Comparison of ENCODE assay signal across 8 cellular contexts in the genomic region with DNA sequence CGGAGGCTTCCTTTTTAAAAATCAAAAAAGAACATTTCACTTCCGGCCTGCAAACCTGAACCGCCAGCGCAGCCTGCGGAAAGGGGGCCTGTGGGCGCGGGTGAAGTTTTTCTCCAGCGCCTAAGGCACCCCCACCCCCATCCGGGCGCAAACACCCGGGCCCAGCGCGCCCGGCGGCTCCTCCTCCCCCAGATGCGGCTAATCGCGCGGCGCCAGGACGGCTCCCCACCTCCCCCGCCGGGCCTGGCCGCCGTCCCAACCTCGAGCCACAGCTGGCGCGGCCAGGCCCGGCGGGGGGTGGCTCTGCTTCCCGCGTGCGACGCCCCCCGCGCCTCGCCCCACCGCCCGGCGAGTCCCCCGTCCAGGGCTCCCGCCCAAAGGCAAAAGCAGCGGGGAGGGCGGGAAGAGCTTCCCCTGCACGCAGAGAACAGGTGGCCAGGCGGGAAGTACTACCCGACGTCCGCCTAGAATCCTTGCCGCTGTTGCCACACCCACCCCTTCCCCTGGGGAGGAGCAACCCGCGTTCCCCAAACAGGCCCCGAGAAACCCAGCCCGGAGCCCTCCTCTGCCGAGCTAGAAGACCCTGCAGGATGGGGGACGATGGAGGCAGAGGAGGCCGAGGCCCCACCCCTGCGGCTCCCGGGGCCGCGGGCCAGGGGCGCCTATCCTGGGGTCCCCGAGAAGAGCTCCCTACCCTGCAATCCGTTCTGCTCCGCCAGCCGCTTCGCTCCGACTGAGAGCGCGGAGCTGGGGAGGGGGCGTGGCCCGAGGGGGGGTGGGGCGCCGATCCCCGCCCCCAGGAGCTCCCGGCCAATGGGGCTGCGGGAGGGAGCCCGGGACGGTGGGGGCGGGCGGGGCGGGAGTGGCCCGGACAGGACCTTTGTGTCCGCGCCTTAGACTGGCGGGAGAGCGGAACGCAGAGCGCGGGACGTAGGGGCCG. TPM values are rescaled to one million over a fixed set of nuclear protein-coding genes. Genes with fewer than 3 reads are reported as not detected.
DNase-seq lines count a peak whose midpoint lies in the region; ATAC-seq lines count a peak whose summit lies in the region.

A gene (minus strand): TSS at position 735 of the 940 bp plus-strand sequence. CDS start 9,678 bp downstream, outside the sequence.

- H4K8ac ChIP-seq in mesenchymal stem cell (ENCODE audit: low read length) = peak within 1 kb of the TSS; percentile 83

- no peaks in the 10 kb centered on the region for H3K79me1 ChIP-seq in mesenchymal stem cell (replicated peaks; ENCODE audit: low read length, poor library complexity, severe bottlenecking)

- H2BK15ac ChIP-seq in mesenchymal stem cell (ENCODE audit: low read depth, poor library complexity, severe bottlenecking) = peak within 1 kb of the TSS; percentile 75

- peak within 1 kb of the TSS; percentile 31 to 81 for H2BK12ac ChIP-seq in mesenchymal stem cell (ENCODE audit: low read length in 2 of 2)

- H3K4me2 ChIP-seq in mesenchymal stem cell (ENCODE audit: low read length, poor library complexity, severe bottlenecking) = peak within 1 kb of the TSS; percentile 98

- H3K9me3 Mint-ChIP-seq in CD8-positive, alpha-beta memory T cell = no peaks in the 10 kb centered on the region

- H3K27me3 ChIP-seq in CD8-positive, alpha-beta memory T cell (ENCODE audit: insufficient read depth, low read length, poor library complexity, severe bottlenecking) = no peaks in the 10 kb centered on the region
- no peaks in the 10 kb centered on the region for H3K27me3 ChIP-seq in effector memory CD4-positive, alpha-beta T cell (replicated peaks; ENCODE audit: control insufficient read depth, insufficient read depth, low read length, poor library complexity, severe bottlenecking)
- no peaks in the 10 kb centered on the region for H3K27me3 ChIP-seq in mesenchymal stem cell (ENCODE audit: control insufficient read depth in 1 of 2, insufficient read depth in 1 of 2, low read length in 2 of 2)

- WGBS in mesenchymal stem cell = under 1% methylated on average over 77 of the region's 92 CpGs

- H3K18ac ChIP-seq in mesenchymal stem cell (ENCODE audit: low read depth in 1 of 2, low read length in 2 of 2) = peak within 1 kb of the TSS; percentile 68 to 86

- H4K91ac ChIP-seq in mesenchymal stem cell (ENCODE audit: low read length) = peak within 1 kb of the TSS; percentile 43

- peak within 1 kb of the TSS; percentile 11 for H2AFZ ChIP-seq in mesenchymal stem cell (ENCODE audit: low read depth, low read length)

- H3K23ac ChIP-seq in mesenchymal stem cell (ENCODE audit: low read length in 2 of 2) = no peak within 1 kb of the TSS

- no peaks in the 10 kb centered on the region for H3K9me3 ChIP-seq in CD8-positive, alpha-beta memory T cell (ENCODE audit: low read length)
- H3K9me3 ChIP-seq in effector memory CD4-positive, alpha-beta T cell (ENCODE audit: control insufficient read depth, low read length) = no peaks in the 10 kb centered on the region
- no peaks in the 10 kb centered on the region for H3K9me3 ChIP-seq in mesenchymal stem cell (ENCODE audit: control insufficient read depth, low read length)

- H3K27ac ChIP-seq in CD8-positive, alpha-beta memory T cell (ENCODE audit: low read depth, low read length) = peak within 1 kb of the TSS; percentile 68
- peak within 1 kb of the TSS; percentile 55 for H3K27ac ChIP-seq in effector memory CD4-positive, alpha-beta T cell (ENCODE audit: insufficient read depth, low read length, poor library complexity, severe bottlenecking)
- peak within 1 kb of the TSS; percentile 87 for H3K27ac ChIP-seq in mesenchymal stem cell (ENCODE audit: low read length, poor library complexity, severe bottlenecking)

- peak within 1 kb of the TSS; percentile 84 to 97 (median 95) for H3K4me3 Mint-ChIP-seq in CD8-positive, alpha-beta memory T cell

- CTCF ChIA-PET in CD8-positive, alpha-beta memory T cell (lab: Charles Lee) = interaction anchor here (0.9 to 4.8 kb wide), 5 partner anchors 9 to 140 kb away, joined by 3 to 51 read pairs (median 4); a partner anchor contains a TSS
- CTCF ChIA-PET in activated CD8-positive, alpha-beta memory T cell treated with anti-CD3 and anti-CD28 coated beads for 36 hours (lab: Charles Lee) = interaction anchor here (0.6 to 2.0 kb wide), 6 partner anchors 12 to 1870 kb away, joined by 3 to 7 read pairs (median 4); no protein-coding TSS in a partner anchor

- peak within 1 kb of the TSS; percentile 26 for H2BK5ac ChIP-seq in mesenchymal stem cell (ENCODE audit: low read depth, low read length, poor library complexity, severe bottlenecking)

- H3K4me1 ChIP-seq in CD8-positive, alpha-beta memory T cell (ENCODE audit: insufficient read depth, low read length) = peaks cover 30% of the 10 kb centered on the region
- peaks cover 14% of the 10 kb centered on the region for H3K4me1 ChIP-seq in effector memory CD4-positive, alpha-beta T cell (ENCODE audit: control insufficient read depth, insufficient read depth, low read length, poor library complexity, severe bottlenecking)
- H3K4me1 ChIP-seq in mesenchymal stem cell (ENCODE audit: control insufficient read depth, insufficient read depth, low read depth, low read length) = peaks cover 38% of the 10 kb centered on the region

- peaks cover 45 to 58% (median 47%) of the 10 kb centered on the region in 3 donors for H3K4me1 Mint-ChIP-seq in CD8-positive, alpha-beta memory T cell

- DNase-seq in CD8-positive, alpha-beta memory T cell = peak; percentile 70 to 81 (median 80)
- DNase-seq in HS-5 (ENCODE audit: low read depth) (peak; percentile 86), NK-92 (lab: John Stamatoyannopoulos, UW; ENCODE audit: unreplicated experiment) (peak; percentile 37), mesenchymal stem cell (peak; percentile 93)
- peak; percentile 60 to 77 (median 75) for DNase-seq in effector memory CD4-positive, alpha-beta T cell
- DNase-seq in stimulated activated CD8-positive, alpha-beta memory T cell treated with anti-CD3 and anti-CD28 coated beads, Interleukin-15, amount 100 ng/mL, for 1 hour (ENCODE audit: low read depth) = peak; percentile 40

- peak within 1 kb of the TSS; percentile 91 for H3K9ac ChIP-seq in mesenchymal stem cell (ENCODE audit: low read length)

- H3K14ac ChIP-seq in mesenchymal stem cell (ENCODE audit: low read length in 2 of 2) = peak within 1 kb of the TSS in 1 of 2 experiments; percentile 96

- peaks cover 0 to 15% (median 0%) of the 10 kb centered on the region in 3 donors for H3K36me3 Mint-ChIP-seq in CD8-positive, alpha-beta memory T cell

- H3K36me3 ChIP-seq in CD8-positive, alpha-beta memory T cell (ENCODE audit: insufficient read depth, low read length) = peaks cover 5% of the 10 kb centered on the region
- H3K36me3 ChIP-seq in effector memory CD4-positive, alpha-beta T cell (ENCODE audit: control insufficient read depth, insufficient read depth, low read length) = no peaks in the 10 kb centered on the region
- peaks cover 7 to 9% of the 10 kb centered on the region in 2 experiments for H3K36me3 ChIP-seq in mesenchymal stem cell (ENCODE audit: control insufficient read depth in 1 of 2, insufficient read depth in 2 of 2, low read depth in 1 of 2, low read length in 2 of 2)

- peak within 1 kb of the TSS; percentile 76 for H2BK120ac ChIP-seq in mesenchymal stem cell (ENCODE audit: low read depth, low read length)

- peak within 1 kb of the TSS; percentile 71 to 92 for H3K4ac ChIP-seq in mesenchymal stem cell (ENCODE audit: low read depth in 1 of 2, low read length in 2 of 2)

- POLR2A ChIA-PET in CD8-positive, alpha-beta memory T cell (lab: Charles Lee) = interaction anchor here (0.8 to 2.4 kb wide), 11 partner anchors 12 to 225 kb away, joined by 3 to 17 read pairs (median 3); a partner anchor contains a TSS
- POLR2A ChIA-PET in activated CD8-positive, alpha-beta memory T cell treated with anti-CD3 and anti-CD28 coated beads for 36 hours (lab: Charles Lee) = interaction anchor here (0.6 to 2.3 kb wide), 15 partner anchors 8 to 246 kb away, joined by 3 to 15 read pairs (median 4); a partner anchor contains a TSS

- peak within 1 kb of the TSS; percentile 23 for H2AK5ac ChIP-seq in mesenchymal stem cell (ENCODE audit: low read length, severe bottlenecking)

- peak within 1 kb of the TSS; percentile 77 for H3K4me3 ChIP-seq in CD8-positive, alpha-beta memory T cell (ENCODE audit: low read length)
- H3K4me3 ChIP-seq in effector memory CD4-positive, alpha-beta T cell (ENCODE audit: insufficient read depth, low read depth, low read length, poor library complexity, severe bottlenecking) = peak within 1 kb of the TSS; percentile 88
- peak within 1 kb of the TSS; percentile 77 to 87 for H3K4me3 ChIP-seq in mesenchymal stem cell (ENCODE audit: insufficient read depth in 1 of 2, low read depth in 1 of 2, low read length in 2 of 2)

- H3K27me3 Mint-ChIP-seq in CD8-positive, alpha-beta memory T cell = no peaks in the 10 kb centered on the region

- H3K27ac Mint-ChIP-seq in CD8-positive, alpha-beta memory T cell = peak within 1 kb of the TSS; percentile 63 to 96 (median 88)

- peak; percentile 33 for ATAC-seq in GM19468 (IDR thresholded peaks at IDR 0.05; ENCODE audit: extremely low read depth, unreplicated experiment)

RNA-seq across cellular contexts. Expression of the gene that starts here (rescaled TPM):
- 10 to 100 TPM; 52.6 to 57.8 TPM for total RNA-seq in CD8-positive, alpha-beta memory T cell
- polyA plus RNA-seq in CD8-positive, alpha-beta memory T cell = 58.5 TPM
- 10 to 100 TPM; 62.6 to 68.4 TPM for total RNA-seq in activated CD8-positive, alpha-beta memory T cell treated with anti-CD3 and anti-CD28 coated beads for 36 hours
- polyA plus RNA-seq in mesenchymal stem cell (2013, experiment 1 of 2) = 78.8 TPM
- 76.6 TPM for polyA plus RNA-seq in mesenchymal stem cell (2013, experiment 2 of 2)

Comparison
In these comparisons a context has a peak if more than half of its experiments do, and no peak if none do; other contexts are left out.
1. Peak in every context shown above with its lines: DNase-seq, ATAC-seq, H3K4me3 ChIP-seq and H3K27ac ChIP-seq.
2. DNase-seq: peak in every context shown above with its lines; median percentile 93 in mesenchymal stem cell; 86 in HS-5; 80 in CD8-positive, alpha-beta memory T cell; 75 in effector memory CD4-positive, alpha-beta T cell; 40 in stimulated activated CD8-positive, alpha-beta memory T cell treated with anti-CD3 and anti-CD28 coated beads, Interleukin-15, amount 100 ng/mL, for 1 hour; 37 in NK-92.